Comparison of ENCODE assay signal across 1 cellular context in genomic region chr6:13574571-13575376, GRCh38.
A peak's percentile ranks its signal among the peaks of the same experiment; 100 is the strongest.
TF ChIP-seq lines count a peak whose summit lies in the region.

Gene SIRT5 (plus strand): TSS chr6:13574601. CDS start chr6:13584111, 9,510 bp downstream.

TF ChIP-seq in HepG2, 621 proteins besides CTCF, POLR2A, EP300 and RAD21 (continued from another document and continues in another):
- peak; percentile 66 for TF ChIP-seq PAXIP1 (CRISPR knock-in tag; conservative IDR thresholded peaks at IDR 0.05)
- no peak for TF ChIP-seq RFX5 (IDR thresholded peaks at IDR 0.05; ENCODE audit: low read depth, low read length)
- TF ChIP-seq GATA4 (IDR thresholded peaks at IDR 0.05; ENCODE audit: borderline replicate concordance, low read depth): peak; percentile 73; the same call in 1 of the 2 replicates
- no peak for TF ChIP-seq MBNL3 (CRISPR knock-in tag; conservative IDR thresholded peaks at IDR 0.05)
- TF ChIP-seq BRD4 (CRISPR knock-in tag; IDR thresholded peaks at IDR 0.05): peak; percentile 90; the same call in 1 of the 2 replicates
- peak; percentile 73 for TF ChIP-seq AGO1 (IDR thresholded peaks at IDR 0.05; ENCODE audit: low read depth, low read length, poor library complexity, severe bottlenecking)
- peak; percentile 95 for TF ChIP-seq NRL (CRISPR knock-in tag; IDR thresholded peaks at IDR 0.05; ENCODE audit: borderline replicate concordance)
- TF ChIP-seq TFAP4 (IDR thresholded peaks at IDR 0.05; ENCODE audit: borderline replicate concordance, low read depth): peak; percentile 90; the same call in 1 of the 2 replicates
- TF ChIP-seq ZFAT (CRISPR knock-in tag; conservative IDR thresholded peaks at IDR 0.05): no peak
- TF ChIP-seq PPARG (CRISPR knock-in tag; conservative IDR thresholded peaks at IDR 0.05): peak; percentile 99
- TF ChIP-seq ZNF253 (CRISPR knock-in tag; IDR thresholded peaks at IDR 0.05; ENCODE audit: borderline replicate concordance): 0 out of 2 replicates have a peak, but pooled peaks have one; percentile 10
- TF ChIP-seq ZSCAN29 (CRISPR knock-in tag; conservative IDR thresholded peaks at IDR 0.05): no peak
- TF ChIP-seq CBX2 (IDR thresholded peaks at IDR 0.05; ENCODE audit: low read depth, low read length): no peak
- TF ChIP-seq CBX2 (CRISPR knock-in tag; IDR thresholded peaks at IDR 0.05; ENCODE audit: low read depth): no peak
- peak; percentile 86 for TF ChIP-seq SMYD3 (CRISPR knock-in tag; IDR thresholded peaks at IDR 0.05)
- no peak for TF ChIP-seq TBP (CRISPR knock-in tag; IDR thresholded peaks at IDR 0.05)
- TF ChIP-seq ZNF30 (CRISPR knock-in tag; IDR thresholded peaks at IDR 0.05): no peak
- TF ChIP-seq ZNF687 (CRISPR knock-in tag; IDR thresholded peaks at IDR 0.05): peak; percentile 93
- TF ChIP-seq MTF2 (CRISPR knock-in tag; IDR thresholded peaks at IDR 0.05; ENCODE audit: borderline replicate concordance): no peak
- peak; percentile 48 for TF ChIP-seq ZBTB25 (CRISPR knock-in tag; IDR thresholded peaks at IDR 0.05)
- no peak for TF ChIP-seq NFIC (IDR thresholded peaks at IDR 0.05; ENCODE audit: low read length)
- TF ChIP-seq ARNT2 (CRISPR knock-in tag; IDR thresholded peaks at IDR 0.05; ENCODE audit: low read depth): peak; percentile 82
- TF ChIP-seq DNMT3B (CRISPR knock-in tag; conservative IDR thresholded peaks at IDR 0.05): 0 out of 2 replicates have a peak, but pooled peaks have one; percentile 23
- TF ChIP-seq TERF1 (CRISPR knock-in tag; IDR thresholded peaks at IDR 0.05): no peak; the same call in 1 of the 2 replicates
- TF ChIP-seq ELK4 (CRISPR knock-in tag; IDR thresholded peaks at IDR 0.05; ENCODE audit: borderline replicate concordance): no peak
- peak; percentile 67 for TF ChIP-seq ZNF160 (CRISPR knock-in tag; IDR thresholded peaks at IDR 0.05)
- 0 out of 2 replicates have a peak, but pooled peaks have one; percentile 22 for TF ChIP-seq MAZ (IDR thresholded peaks at IDR 0.05; ENCODE audit: borderline replicate concordance, low read depth, low read length)
- peak; percentile 84 for TF ChIP-seq MAZ (CRISPR knock-in tag; IDR thresholded peaks at IDR 0.05; ENCODE audit: low read depth)
- peak; percentile 83 for TF ChIP-seq ZNF430 (CRISPR knock-in tag; IDR thresholded peaks at IDR 0.05)
- TF ChIP-seq ZNF83 (CRISPR knock-in tag; IDR thresholded peaks at IDR 0.05; ENCODE audit: borderline replicate concordance): no peak; the same call in 1 of the 2 replicates
- no peak for TF ChIP-seq SRF (IDR thresholded peaks at IDR 0.05; ENCODE audit: low read depth, low read length)
- no peak for TF ChIP-seq SP1 (IDR thresholded peaks at IDR 0.05)
- TF ChIP-seq SP1 (CRISPR knock-in tag; IDR thresholded peaks at IDR 0.05): peak; percentile 48
- TF ChIP-seq NFKBIZ (CRISPR knock-in tag; IDR thresholded peaks at IDR 0.05): peak; percentile 56; the same call in 1 of the 2 replicates
- TF ChIP-seq SRSF1 (optimal IDR thresholded peaks at IDR 0.05; ENCODE audit: low read depth, low read length): peak; percentile 91
- TF ChIP-seq BORCS8-MEF2B (CRISPR knock-in tag; IDR thresholded peaks at IDR 0.05): peak; percentile 93
- TF ChIP-seq TAF15 (IDR thresholded peaks at IDR 0.05; ENCODE audit: low read depth, low read length, poor library complexity, severe bottlenecking): peak; percentile 98
- no peak for TF ChIP-seq NFE2L2 (IDR thresholded peaks at IDR 0.05; ENCODE audit: low read length)
- TF ChIP-seq ZNF121 (CRISPR knock-in tag; IDR thresholded peaks at IDR 0.05): peak; percentile 15; the same call in 1 of the 2 replicates
- peak; percentile 91 for TF ChIP-seq ZNF44 (CRISPR knock-in tag; IDR thresholded peaks at IDR 0.05)
- TF ChIP-seq RXRB (CRISPR knock-in tag; IDR thresholded peaks at IDR 0.05; ENCODE audit: borderline replicate concordance): peak; percentile 93
- peak; percentile 50; the same call in 1 of the 2 replicates for TF ChIP-seq ZNF12 (CRISPR knock-in tag; IDR thresholded peaks at IDR 0.05)
- TF ChIP-seq CEBPG (CRISPR knock-in tag; IDR thresholded peaks at IDR 0.05): peak; percentile 16; the same call in 1 of the 2 replicates
- TF ChIP-seq THAP9 (CRISPR knock-in tag; IDR thresholded peaks at IDR 0.05; ENCODE audit: borderline replicate concordance): peak; percentile 91
- peak; percentile 62 for TF ChIP-seq NCOA2 (CRISPR knock-in tag; IDR thresholded peaks at IDR 0.05)
- TF ChIP-seq LCORL (IDR thresholded peaks at IDR 0.05): no peak; the same call in 1 of the 2 replicates
- TF ChIP-seq LCORL (CRISPR knock-in tag; IDR thresholded peaks at IDR 0.05): peak; percentile 59; the same call in 1 of the 2 replicates
- no peak for TF ChIP-seq ZNF20 (CRISPR knock-in tag; IDR thresholded peaks at IDR 0.05)
- no peak for TF ChIP-seq CENPBD1 (CRISPR knock-in tag; IDR thresholded peaks at IDR 0.05; ENCODE audit: borderline replicate concordance, low read depth)
- peak; percentile 83; the same call in 1 of the 2 replicates for TF ChIP-seq NR1H2 (CRISPR knock-in tag; IDR thresholded peaks at IDR 0.05; ENCODE audit: borderline replicate concordance, low read depth)
- no peak; the same call in 1 of the 2 replicates for TF ChIP-seq POGK (CRISPR knock-in tag; conservative IDR thresholded peaks at IDR 0.05)
- TF ChIP-seq ZNF616 (CRISPR knock-in tag; IDR thresholded peaks at IDR 0.05; ENCODE audit: low read depth): peak; percentile 29; the same call in 1 of the 2 replicates
- no peak; the same call in 1 of the 2 replicates for TF ChIP-seq ZNF761 (CRISPR knock-in tag; conservative IDR thresholded peaks at IDR 0.05)
